In genomic region chr9:109012009-109012875, GRCh38 we compare ENCODE assay signal across 1 cellular context.
TF ChIP-seq lines count a peak whose summit lies in the region.

No MANE protein-coding gene starts in this region.

TF ChIP-seq in SK-N-SH, 30 proteins besides CTCF, POLR2A, EP300 and RAD21 (continued from another document):
- no peak for TF ChIP-seq REST (IDR thresholded peaks at IDR 0.05; ENCODE audit: low read depth, low read length)
- TF ChIP-seq IRF3 (IDR thresholded peaks at IDR 0.05; ENCODE audit: low read depth, low read length), result no peak
- no peak; the same call in 1 of the 2 replicates for TF ChIP-seq ZBTB33 (IDR thresholded peaks at IDR 0.05; ENCODE audit: borderline replicate concordance, low read depth)
- TF ChIP-seq PBX3 (IDR thresholded peaks at IDR 0.05), result peak; percentile 38; the same call in 1 of the 2 replicates
- TF ChIP-seq MXI1 (IDR thresholded peaks at IDR 0.05; ENCODE audit: low read depth, low read length), result peak; percentile 87
- peak; percentile 43; the same call in 1 of the 2 replicates for TF ChIP-seq MEF2A (IDR thresholded peaks at IDR 0.05; ENCODE audit: borderline replicate concordance, low read depth)
- TF ChIP-seq NFIC (IDR thresholded peaks at IDR 0.05; ENCODE audit: borderline replicate concordance), result peak; percentile 64
- TF ChIP-seq RFX5 (IDR thresholded peaks at IDR 0.05; ENCODE audit: low read length), result no peak
- no peak for TF ChIP-seq RXRA (IDR thresholded peaks at IDR 0.05; ENCODE audit: borderline replicate concordance, low read depth)
- TF ChIP-seq EZH2phosphoT487 (IDR thresholded peaks at IDR 0.05; ENCODE audit: borderline replicate concordance, low read depth), result no peak
- no peak for TF ChIP-seq SMC3 (IDR thresholded peaks at IDR 0.05; ENCODE audit: low read depth, low read length)
- no peak for TF ChIP-seq RCOR1 (IDR thresholded peaks at IDR 0.05; ENCODE audit: low read length)
- no peak for TF ChIP-seq USF2 (IDR thresholded peaks at IDR 0.05; ENCODE audit: borderline replicate concordance, low read depth, low read length)
TF ChIP-seq in SK-N-SH: peak in this region for 12.
